Comparison of ENCODE assay signal across 22 cellular contexts in genomic region chr2:16755377-16755776, GRCh38.
"Had no signal": no experiment of that assay in that cellular context is flagged by ENCODE, and none has a peak within 500 bp of the region (broad histone marks: within the 10 kb centered on the region; RNA-seq: fewer than 3 reads in every experiment).

No MANE protein-coding gene starts in this region.

- H3K27ac ChIP-seq: body of pancreas, coronary artery, pancreas, prostate gland, skin epidermis, thoracic aorta, upper lobe of left lung, VCaP had no signal

- H3K9me3 ChIP-seq: body of pancreas, pancreas, prostate gland, thoracic aorta, upper lobe of left lung had no signal

- DNase-seq: activated CD4-positive, alpha-beta T cell treated with anti-CD3 and anti-CD28 coated beads for 4 hours; activated CD4-positive, alpha-beta T cell treated with anti-CD3 and anti-CD28 coated beads, Interleukin-2, amount 50 U/mL, for 4 hours; activated CD8-positive, alpha-beta memory T cell treated with anti-CD3 and anti-CD28 coated beads for 24 hours; activated effector memory CD4-positive, alpha-beta T cell treated with Interleukin-2 at 50 U/mL for 16 hours; activated naive CD4-positive, alpha-beta T cell treated with Interleukin-2 at 50 U/mL for 16 hours; anterior cingulate cortex; dorsolateral prefrontal cortex; effector memory CD4-positive, alpha-beta T cell; head of caudate nucleus; nephron progenitor cell; stimulated activated CD4-positive, alpha-beta T cell treated with anti-CD3 and anti-CD28 coated beads, Interleukin-12 subunit alpha, Interleukin-12 subunit beta, amount 100 ng/mL, for 4 hours; stimulated activated CD4-positive, alpha-beta T cell treated with anti-CD3 and anti-CD28 coated beads, Interleukin-4, amount 100 ng/mL, for 24 hours; upper lobe of left lung had no signal

- H3K36me3 ChIP-seq: pancreas, prostate gland, thoracic aorta, upper lobe of left lung had no signal

- H3K4me1 ChIP-seq: body of pancreas, pancreas, prostate gland had no signal

- ATAC-seq: body of pancreas, left lobe of liver, pancreas had no signal

- H3K27me3 ChIP-seq: body of pancreas, dorsolateral prefrontal cortex, pancreas, upper lobe of left lung had no signal

- H3K4me3 ChIP-seq: body of pancreas, coronary artery, dorsolateral prefrontal cortex, lung, pancreas, prostate gland, skin epidermis, thoracic aorta, upper lobe of left lung had no signal
